ENCODE assay signal across 28 cellular contexts in genomic region chr12:22413592-22413991, GRCh38.
"Had no signal": no experiment of that assay in that cellular context is flagged by ENCODE, and none has a peak within 500 bp of the region (broad histone marks: within the 10 kb centered on the region; RNA-seq: fewer than 3 reads in every experiment).

No MANE protein-coding gene starts in this region.

- H3K36me3 Mint-ChIP-seq: activated CD8-positive, alpha-beta memory T cell treated with anti-CD3 and anti-CD28 coated beads, Interleukin-2, amount 10 ng/mL, durations not matched to agents 7 days and 5 days; activated naive CD4-positive, alpha-beta T cell treated with anti-CD3 and anti-CD28 coated beads, Interleukin-2, amount 50 U/mL, for 72 hours; brain; WTC11 had no signal

- H3K27ac ChIP-seq: ascending aorta, Peyer's patch, RWPE1 had no signal

- H3K4me1 ChIP-seq: Peyer's patch had no signal

- H3K4me3 ChIP-seq: ascending aorta, Peyer's patch had no signal

- H3K27ac Mint-ChIP-seq: activated CD8-positive, alpha-beta memory T cell treated with anti-CD3 and anti-CD28 coated beads, Interleukin-2, amount 10 ng/mL, durations not matched to agents 7 days and 5 days; activated naive CD4-positive, alpha-beta T cell treated with anti-CD3 and anti-CD28 coated beads, Interleukin-2, amount 50 U/mL, for 72 hours; activated naive CD8-positive, alpha-beta T cell treated with anti-CD3 and anti-CD28 coated beads, Interleukin-2, amount 50 U/mL, for 24 hours; activated T-cell treated with anti-CD3 and anti-CD28 coated beads, Interleukin-2, amount 50 U/mL, for 24 hours; activated T-helper 1 cell treated with anti-CD3 and anti-CD28 coated beads, Interleukin-12 subunit alpha, Interleukin-12 subunit beta, Interleukin-2, Interleukin-4 antibody, amounts not matched to agents 30 ng/mL and 10 ng/mL and 1 ng/mL, durations not matched to agents 14 hours and 24 hours and 36 hours; brain; IgD-negative memory B cell; T-helper 17 cell; WTC11 had no signal

- H3K27me3 ChIP-seq: ascending aorta, Peyer's patch had no signal

- H3K27me3 Mint-ChIP-seq: activated naive CD8-positive, alpha-beta T cell treated with anti-CD3 and anti-CD28 coated beads, Interleukin-2, amount 50 U/mL, for 24 hours; activated T-cell treated with anti-CD3 and anti-CD28 coated beads, Interleukin-2, amount 50 U/mL, for 24 hours; brain; T-helper 17 cell had no signal

- H3K36me3 ChIP-seq: ascending aorta, Peyer's patch had no signal

- H3K9me3 Mint-ChIP-seq: activated naive CD4-positive, alpha-beta T cell treated with anti-CD3 and anti-CD28 coated beads, Interleukin-2, amount 50 U/mL, for 72 hours; activated naive CD8-positive, alpha-beta T cell treated with anti-CD3 and anti-CD28 coated beads, Interleukin-2, amount 50 U/mL, for 24 hours; activated T-cell treated with anti-CD3 and anti-CD28 coated beads, Interleukin-2, amount 50 U/mL, for 24 hours; activated T-helper 1 cell treated with anti-CD3 and anti-CD28 coated beads, Interleukin-12 subunit alpha, Interleukin-12 subunit beta, Interleukin-2, Interleukin-4 antibody, amounts not matched to agents 30 ng/mL and 10 ng/mL and 1 ng/mL, durations not matched to agents 14 hours and 24 hours and 36 hours; IgD-negative memory B cell; WTC11 had no signal

- H3K9me3 ChIP-seq: ascending aorta, Peyer's patch had no signal

- DNase-seq: activated CD4-positive, alpha-beta T cell treated with anti-CD3 and anti-CD28 coated beads, Interleukin-2, amount 50 U/mL, for 1 hour; activated CD4-positive, CD25-positive, alpha-beta regulatory T cell treated with anti-CD3 and anti-CD28 coated beads, Interleukin-2, amount 50 U/mL, for 72 hours; activated CD8-positive, alpha-beta memory T cell treated with anti-CD3 and anti-CD28 coated beads, Interleukin-2, amount 10 ng/mL, durations not matched to agents 7 days and 5 days; activated effector memory CD4-positive, alpha-beta T cell treated with Interleukin-2 at 50 U/mL for 16 hours; activated naive CD4-positive, alpha-beta T cell treated with Interleukin-2 at 50 U/mL for 16 hours; activated naive CD8-positive, alpha-beta T cell treated with anti-CD3 and anti-CD28 coated beads, Interleukin-2, amount 50 U/mL, for 24 hours; activated T-cell treated with anti-CD3 and anti-CD28 coated beads, Interleukin-2, amount 50 U/mL, for 24 hours; amniotic stem cell; KG1; NCI-H1092; NCI-H1417; NCI-H1694; NCI-H2029; NCI-H345; NCI-H510A; NCI-H526 treated with DMSO at 0.1 percent for 48 hours; NCI-H82; Peyer's patch; SHP77 treated with DMSO at 0.1 percent for 48 hours; T-helper 17 cell; T-helper 9 cell had no signal

- H3K4me3 Mint-ChIP-seq: activated CD8-positive, alpha-beta memory T cell treated with anti-CD3 and anti-CD28 coated beads, Interleukin-2, amount 10 ng/mL, durations not matched to agents 7 days and 5 days; activated naive CD8-positive, alpha-beta T cell treated with anti-CD3 and anti-CD28 coated beads, Interleukin-2, amount 50 U/mL, for 24 hours; activated T-cell treated with anti-CD3 and anti-CD28 coated beads, Interleukin-2, amount 50 U/mL, for 24 hours; activated T-helper 1 cell treated with anti-CD3 and anti-CD28 coated beads, Interleukin-12 subunit alpha, Interleukin-12 subunit beta, Interleukin-2, Interleukin-4 antibody, amounts not matched to agents 30 ng/mL and 10 ng/mL and 1 ng/mL, durations not matched to agents 14 hours and 24 hours and 36 hours; brain; IgD-negative memory B cell; T-helper 17 cell; WTC11 had no signal

- ATAC-seq: activated CD8-positive, alpha-beta memory T cell treated with anti-CD3 and anti-CD28 coated beads, Interleukin-2, amount 10 ng/mL, durations not matched to agents 7 days and 5 days; activated naive CD4-positive, alpha-beta T cell treated with anti-CD3 and anti-CD28 coated beads, Interleukin-2, amount 50 U/mL, for 72 hours; activated naive CD8-positive, alpha-beta T cell treated with anti-CD3 and anti-CD28 coated beads, Interleukin-2, amount 50 U/mL, for 24 hours; T-helper 17 cell; WTC11 had no signal
